Comparison of ENCODE assay signal across 17 cellular contexts in the genomic region with DNA sequence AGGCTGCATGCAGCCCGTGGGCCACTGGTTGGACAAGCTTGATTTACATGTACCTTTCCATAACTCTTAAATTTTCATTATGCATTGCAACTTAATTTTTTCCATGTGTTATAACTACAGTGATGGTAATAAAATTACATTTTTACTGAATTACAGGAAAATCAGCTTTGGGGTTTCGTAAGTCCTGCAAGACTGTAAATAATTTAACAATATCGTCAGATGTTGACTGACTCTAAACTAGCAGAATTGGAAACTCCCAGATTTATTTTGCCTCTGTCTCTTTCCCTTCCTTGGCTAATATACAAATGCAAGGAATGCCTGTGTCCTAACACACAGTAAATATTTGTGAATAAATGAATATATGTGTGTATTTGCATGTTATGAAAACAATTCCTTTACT.
"Had no signal": no experiment of that assay in that cellular context is flagged by ENCODE, and none has a peak within 500 bp of the region (broad histone marks: within the 10 kb centered on the region; RNA-seq: fewer than 3 reads in every experiment).

No MANE protein-coding gene starts in this region.

- H3K36me3 ChIP-seq: gastrocnemius medialis, sigmoid colon, uterus had no signal

- DNase-seq: activated CD4-positive, alpha-beta T cell treated with anti-CD3 and anti-CD28 coated beads, Interleukin-2, amount 10 ng/mL, durations not matched to agents 7 days and 5 days; activated CD8-positive, alpha-beta T cell treated with anti-CD3 and anti-CD28 coated beads, Interleukin-2, amount 10 ng/mL, durations not matched to agents 7 days and 5 days; activated gamma-delta T cell treated with Interleukin-2 at 50 U/mL for 16 hours; activated T-cell treated with anti-CD3 and anti-CD28 coated beads, Interleukin-2, amount 50 U/mL, for 1 hour; aorta; effector CD8-positive, alpha-beta T cell; erythroblast; gastrocnemius medialis; naive B cell; posterior cingulate gyrus; sigmoid colon; stimulated activated CD4-positive, alpha-beta T cell treated with anti-CD3 and anti-CD28 coated beads, Interleukin-15, amount 100 ng/mL, for 24 hours; stimulated activated CD8-positive, alpha-beta memory T cell treated with anti-CD3 and anti-CD28 coated beads, Interleukin-4, amount 100 ng/mL, for 48 hours; stimulated activated naive B cell treated with anti-CD40 and anti-IgM and Interleukin-4, amounts not matched to agents 10 μg/mL and 1 μg/mL and 100 μg/mL, for 72 hours; testis; uterus had no signal

- H3K27me3 ChIP-seq: gastrocnemius medialis, sigmoid colon, testis, uterus had no signal

- H3K4me3 ChIP-seq: gastrocnemius medialis, sigmoid colon, smooth muscle cell, testis, uterus had no signal

- H3K4me1 ChIP-seq: testis, uterus had no signal

- H3K27ac ChIP-seq: gastrocnemius medialis, sigmoid colon, testis, uterus had no signal

- H3K9me3 ChIP-seq: gastrocnemius medialis, sigmoid colon, testis, uterus had no signal
